Comparison of ENCODE assay signal across 16 cellular contexts in the genomic region with DNA sequence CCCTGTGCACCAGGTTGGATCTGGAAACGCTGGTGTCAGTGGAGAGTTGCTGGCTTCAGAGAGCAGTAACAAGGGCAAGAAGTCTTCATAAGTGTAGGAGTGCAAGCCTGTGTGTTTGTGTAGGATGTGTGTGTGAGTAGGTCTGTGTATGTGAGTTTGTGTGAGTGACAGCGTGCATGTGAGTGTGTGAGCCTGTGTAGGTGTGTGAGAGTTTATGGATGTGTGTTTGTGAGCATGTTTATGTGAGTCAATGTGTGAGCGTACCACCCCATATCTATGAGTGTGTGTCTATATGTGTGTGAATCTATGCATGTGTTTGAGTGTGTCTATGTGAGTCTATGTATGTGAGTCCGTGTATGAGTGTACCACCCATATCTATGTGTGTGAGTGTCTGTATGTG.
"Had no signal": no experiment of that assay in that cellular context is flagged by ENCODE, and none has a peak within 500 bp of the region (broad histone marks: within the 10 kb centered on the region; RNA-seq: fewer than 3 reads in every experiment).

No MANE protein-coding gene starts in this region.

- H3K27me3 ChIP-seq: ascending aorta, breast epithelium, foreskin keratinocyte, tibial nerve had no signal

- H3K27ac Mint-ChIP-seq: natural killer cell treated with Interleukin-12 subunit alpha and Interleukin-12 subunit beta and Interleukin-15 and Interleukin-18, amount 100 ng/mL, for 72 hours; T-helper 17 cell had no signal

- H3K36me3 ChIP-seq: ascending aorta, breast epithelium, left ventricle myocardium inferior had no signal

- H3K27me3 Mint-ChIP-seq: natural killer cell treated with Interleukin-12 subunit alpha and Interleukin-12 subunit beta and Interleukin-15 and Interleukin-18, amount 100 ng/mL, for 72 hours; T-helper 17 cell had no signal

- H3K4me3 Mint-ChIP-seq: natural killer cell treated with Interleukin-12 subunit alpha and Interleukin-12 subunit beta and Interleukin-15 and Interleukin-18, amount 100 ng/mL, for 72 hours; T-helper 17 cell had no signal

- H3K9me3 Mint-ChIP-seq: natural killer cell treated with Interleukin-12 subunit alpha and Interleukin-12 subunit beta and Interleukin-15 and Interleukin-18, amount 100 ng/mL, for 72 hours had no signal

- H3K4me3 ChIP-seq: ascending aorta, breast epithelium, left ventricle myocardium inferior, tibial nerve had no signal

- H3K9me3 ChIP-seq: ascending aorta, breast epithelium, left ventricle myocardium inferior, tibial nerve had no signal

- ATAC-seq: foreskin keratinocyte had no signal

- H3K27ac ChIP-seq: ascending aorta, breast epithelium, foreskin keratinocyte, left ventricle myocardium inferior had no signal

- H3K4me1 ChIP-seq: ascending aorta, breast epithelium, foreskin keratinocyte, left ventricle myocardium inferior had no signal

- DNase-seq: activated CD4-positive, alpha-beta T cell treated with anti-CD3 and anti-CD28 coated beads for 4 hours; activated naive CD4-positive, alpha-beta T cell treated with Interleukin-2 at 50 U/mL for 16 hours; cerebellar nuclear complex; effector memory CD4-positive, alpha-beta T cell; foreskin keratinocyte; left ventricle myocardium inferior; mesendoderm; occipital lobe; stimulated activated CD4-positive, alpha-beta T cell treated with anti-CD3 and anti-CD28 coated beads, Interleukin-15, amount 100 ng/mL, for 24 hours; stimulated activated CD4-positive, alpha-beta T cell treated with anti-CD3 and anti-CD28 coated beads, Interleukin-4, amount 100 ng/mL, for 1 hour; stimulated activated naive CD4-positive, alpha-beta T cell; T-helper 17 cell had no signal
